Comparison of ENCODE assay signal across 9 cellular contexts in the genomic region with DNA sequence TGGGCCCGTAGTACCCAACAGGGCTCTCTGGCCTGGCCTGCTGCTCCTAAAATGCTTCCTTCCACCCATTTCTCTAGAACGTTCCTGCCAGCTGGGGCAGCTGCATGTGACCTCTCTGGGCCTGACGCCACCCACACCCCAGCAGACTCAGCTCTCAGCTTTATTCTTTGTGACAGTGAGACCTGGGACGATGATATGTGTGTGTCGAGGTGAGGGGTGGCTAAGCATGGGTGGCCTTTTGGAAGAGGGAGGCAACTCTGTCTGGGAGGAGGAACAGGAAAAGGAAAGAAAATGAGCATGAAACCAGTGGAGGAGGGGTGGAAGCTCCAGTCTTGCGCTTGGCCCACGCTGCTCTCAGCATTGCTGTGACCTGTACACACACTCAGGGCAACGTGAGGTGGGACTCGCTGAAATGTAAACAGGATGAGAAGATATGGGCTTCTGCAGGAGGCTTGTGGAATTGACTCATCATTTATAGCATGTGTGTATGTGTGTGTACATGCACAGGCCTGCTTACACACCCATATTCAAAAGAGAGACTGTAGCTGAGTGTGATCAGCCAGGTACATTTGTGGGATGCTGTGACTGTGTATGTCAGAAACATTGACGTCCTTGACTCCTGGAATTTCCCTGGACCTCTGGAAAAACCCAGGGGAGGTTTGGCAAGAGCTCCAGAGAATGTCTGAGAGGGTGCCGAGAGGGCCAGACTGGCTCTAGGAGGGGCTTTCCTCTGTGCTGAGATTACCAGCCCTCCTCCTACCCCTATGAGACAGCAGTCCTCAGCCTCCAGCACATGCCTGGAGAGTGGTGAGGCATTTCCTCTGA.
DNase-seq lines count a peak whose midpoint lies in the region; ATAC-seq and TF ChIP-seq lines count a peak whose summit lies in the region.
"Had no signal": no experiment of that assay in that cellular context is flagged by ENCODE, and none has a peak within 500 bp of the region (broad histone marks: within the 10 kb centered on the region; RNA-seq: fewer than 3 reads in every experiment).

No MANE protein-coding gene starts in this region.

- intact Hi-C loops in mammary epithelial cell (cut with micrococcal nuclease) = loop anchor here (1.0 to 2.0 kb wide), 5 partner anchors 28 to 195 kb away; no protein-coding TSS in a partner anchor

- peak overlapping the region; percentile 4 for H3K4me2 ChIP-seq in mammary epithelial cell (ENCODE audit: insufficient read depth, low read depth, low read length)

- DNase-seq in EH (ENCODE audit: low read depth) (peak; percentile 48), mammary epithelial cell (peak; percentile 97), cerebellar nuclear complex (lab: John Stamatoyannopoulos, UW) (no peak), HuH-7.5 (ENCODE audit: low spot score) (no peak), NCI-H1436 treated with DMSO at 0.1 percent for 48 hours (lab: John Stamatoyannopoulos, UW) (no peak), DMS79 treated with DMSO at 0.1 percent for 48 hours (lab: John Stamatoyannopoulos, UW) (no peak)
- DNase-seq: DMS79 had no signal

- CTCF ChIA-PET in mammary epithelial cell (lab: Charles Lee; ENCODE audit: low non-redundant PET) = interaction anchor here (1.6 kb wide), 1 partner anchor 199 kb away, joined by 4 read pairs; no protein-coding TSS in a partner anchor

- H3K9me3 ChIP-seq in mammary epithelial cell (replicated peaks; ENCODE audit: insufficient read depth, low read length) (no peaks in the 10 kb centered on the region), mucosa of rectum (ENCODE audit: control insufficient read depth in 2 of 2, low read length in 2 of 2) (no peaks in the 10 kb centered on the region)

- H3K27ac ChIP-seq in mammary epithelial cell (ENCODE audit: insufficient read depth, low read depth, low read length) = peak overlapping the region; percentile 96
- peak overlapping the region; percentile 36 to 38 for H3K27ac ChIP-seq in mucosa of rectum (ENCODE audit: low read depth in 2 of 2, low read length in 2 of 2)

- H3K9ac ChIP-seq in mammary epithelial cell (ENCODE audit: insufficient read depth, low read length) (peak overlapping the region; percentile 72), mucosa of rectum (ENCODE audit: low read depth in 1 of 2, low read length in 2 of 2) (no peak overlapping the region)

- H3K4me1 ChIP-seq in mammary epithelial cell (ENCODE audit: insufficient read depth, low read length) (peaks cover 53% of the 10 kb centered on the region), mucosa of rectum (ENCODE audit: control insufficient read depth in 2 of 2, insufficient read depth in 2 of 2, low read length in 2 of 2) (peaks cover 5 to 7% of the 10 kb centered on the region in 2 donors)

- whole genome bisulfite sequencing in mammary epithelial cell (ENCODE audit: low coverage, missing lambda C conversion rate) = 32% methylated on average over 11 of the region's 11 CpGs

- H3K4me3 ChIP-seq in mammary epithelial cell (replicated peaks in 1 of 3; ENCODE audit: insufficient read depth in 1 of 3, low read depth in 2 of 3, low read length in 3 of 3) (no peak overlapping the region), mucosa of rectum (ENCODE audit: low read length in 2 of 2) (no peak overlapping the region)

- no peaks in the 10 kb centered on the region for H3K79me2 ChIP-seq in mammary epithelial cell (ENCODE audit: insufficient read depth, low read length)

- ATAC-seq in HG02610 (IDR thresholded peaks at IDR 0.05; ENCODE audit: unreplicated experiment) = peak; percentile 83

- in situ Hi-C loops in mammary epithelial cell (cut with MboI; ENCODE audit: low sequenced_read_pairs in 2 of 2) = loop anchor here (5.0 to 10.0 kb wide), 3 partner anchors 97 to 195 kb away; no protein-coding TSS in a partner anchor

- peak overlapping the region; percentile 14 for H2AFZ ChIP-seq in mammary epithelial cell (ENCODE audit: low read depth, low read length)

- H3K36me3 ChIP-seq in mammary epithelial cell (ENCODE audit: insufficient read depth, low read length) (no peaks in the 10 kb centered on the region), mucosa of rectum (ENCODE audit: control insufficient read depth in 2 of 2, insufficient read depth in 2 of 2, low read length in 2 of 2) (no peaks in the 10 kb centered on the region)

- H3K27me3 ChIP-seq in mammary epithelial cell (ENCODE audit: insufficient read depth, low read length) = no peaks in the 10 kb centered on the region
- peaks cover 0 to 7% of the 10 kb centered on the region in 2 donors for H3K27me3 ChIP-seq in mucosa of rectum (ENCODE audit: control insufficient read depth in 2 of 2, insufficient read depth in 2 of 2, low read length in 2 of 2)

- dilution Hi-C loops in mammary epithelial cell (cut with HindIII; ENCODE audit: low sequenced_read_pairs) = no loop called here

- no TSS peak for BruUV-seq in mammary epithelial cell (replicated peaks; lab: Mats Ljungman, UMichigan)

- H4K20me1 ChIP-seq in mammary epithelial cell (ENCODE audit: insufficient read depth, low read length) = no peaks in the 10 kb centered on the region

- no peak for TF ChIP-seq CTCF in mammary epithelial cell (conservative IDR thresholded peaks at IDR 0.05 in 1 of 2, IDR thresholded peaks at IDR 0.05 in 1 of 2; ENCODE audit: extremely low read depth in 1 of 2, insufficient read depth in 1 of 2, low read depth in 1 of 2, low read length in 2 of 2)

Comparison
In these comparisons a context has a peak if more than half of its experiments do, and no peak if none do; other contexts are left out.
1. DNase-seq: peak in EH (single experiment) and mammary epithelial cell (single experiment); none in cerebellar nuclear complex (0 of 2), HuH-7.5 (single experiment), NCI-H1436 treated with DMSO at 0.1 percent for 48 hours (single experiment) and DMS79 treated with DMSO at 0.1 percent for 48 hours (single experiment).